Comparison of ENCODE assay signal across 1 cellular context in genomic region chr11:428295-428694, GRCh38.
TF ChIP-seq lines count a peak whose summit lies in the region.

No MANE protein-coding gene starts in this region.

TF ChIP-seq in HepG2, 621 proteins besides CTCF, POLR2A, EP300 and RAD21:
- TF ChIP-seq ZNF142 (CRISPR knock-in tag; IDR thresholded peaks at IDR 0.05), result no peak
- TF ChIP-seq E2F2 (CRISPR knock-in tag; IDR thresholded peaks at IDR 0.05; ENCODE audit: borderline replicate concordance), result no peak
- no peak for TF ChIP-seq FOXK1 (CRISPR knock-in tag; IDR thresholded peaks at IDR 0.05; ENCODE audit: borderline replicate concordance, low read depth)
- TF ChIP-seq SRSF1 (optimal IDR thresholded peaks at IDR 0.05; ENCODE audit: low read depth, low read length), result no peak
- TF ChIP-seq SETDB1 (CRISPR knock-in tag; IDR thresholded peaks at IDR 0.05; ENCODE audit: borderline replicate concordance), result no peak
- TF ChIP-seq ZMYM4 (CRISPR knock-in tag; IDR thresholded peaks at IDR 0.05), result no peak
- no peak for TF ChIP-seq SRF (IDR thresholded peaks at IDR 0.05; ENCODE audit: low read depth, low read length)
- no peak for TF ChIP-seq ZNF17 (CRISPR knock-in tag; IDR thresholded peaks at IDR 0.05)
- TF ChIP-seq ATF2 (CRISPR knock-in tag; IDR thresholded peaks at IDR 0.05), result no peak
- TF ChIP-seq BCL6 (CRISPR knock-in tag; IDR thresholded peaks at IDR 0.05), result no peak
- TF ChIP-seq CBX1 (IDR thresholded peaks at IDR 0.05; ENCODE audit: low read depth), result no peak
- no peak for TF ChIP-seq HMGXB4 (CRISPR knock-in tag; IDR thresholded peaks at IDR 0.05; ENCODE audit: borderline replicate concordance in 1 of 2, low read depth in 1 of 2)
- TF ChIP-seq ZKSCAN5 (CRISPR knock-in tag; IDR thresholded peaks at IDR 0.05), result no peak
TF ChIP-seq in HepG2: peak in this region for 0.
